ENCODE assay signal across 11 cellular contexts in genomic region chr3:23036728-23037127, GRCh38.
DNase-seq lines count a peak whose midpoint lies in the region; ATAC-seq and TF ChIP-seq lines count a peak whose summit lies in the region.
"Had no signal": no experiment of that assay in that cellular context is flagged by ENCODE, and none has a peak within 500 bp of the region (broad histone marks: within the 10 kb centered on the region; RNA-seq: fewer than 3 reads in every experiment).

No MANE protein-coding gene starts in this region.

- H3K4me3 ChIP-seq in Loucy (ENCODE audit: low read length, poor library complexity, severe bottlenecking) (no peak overlapping the region), tibial nerve (no peak overlapping the region), GM23338 (no peak overlapping the region)

- H3K9me3 ChIP-seq in Loucy (ENCODE audit: insufficient read depth, low read depth, low read length) = no peaks in the 10 kb centered on the region
- peaks cover 0 to under 1% (median 0%) of the 10 kb centered on the region in 4 donors for H3K9me3 ChIP-seq in tibial nerve

- no peaks in the 10 kb centered on the region for H3K4me1 Mint-ChIP-seq in activated CD8-positive, alpha-beta memory T cell treated with anti-CD3 and anti-CD28 coated beads, Interleukin-2, amount 10 ng/mL, durations not matched to agents 7 days and 5 days
- peaks cover 20% of the 10 kb centered on the region for H3K4me1 Mint-ChIP-seq in GM23338

- WGBS in tibial nerve, 2 donors = 21 to 23% methylated on average over 4 of the region's 4 CpGs

- peaks cover 12% of the 10 kb centered on the region for H3K4me1 ChIP-seq in Loucy (ENCODE audit: insufficient read depth, low read length, poor library complexity, severe bottlenecking)
- H3K4me1 ChIP-seq in tibial nerve = peaks cover 0 to 36% (median 0%) of the 10 kb centered on the region in 4 donors
- peaks cover 21% of the 10 kb centered on the region for H3K4me1 ChIP-seq in GM23338 (ENCODE audit: insufficient read depth)

- no peak overlapping the region for H3K4me3 Mint-ChIP-seq in activated CD8-positive, alpha-beta memory T cell treated with anti-CD3 and anti-CD28 coated beads, Interleukin-2, amount 10 ng/mL, durations not matched to agents 7 days and 5 days
- no peak overlapping the region for H3K4me3 Mint-ChIP-seq in GM23338
- H3K4me3 Mint-ChIP-seq: nephron progenitor cell, WTC11 had no signal

- peaks cover 2% of the 10 kb centered on the region for H3K9me3 Mint-ChIP-seq in activated CD8-positive, alpha-beta memory T cell treated with anti-CD3 and anti-CD28 coated beads, Interleukin-2, amount 10 ng/mL, durations not matched to agents 7 days and 5 days (ENCODE audit: low read depth)
- peaks cover 21% of the 10 kb centered on the region for H3K9me3 Mint-ChIP-seq in GM23338

- CTCF ChIA-PET in activated CD8-positive, alpha-beta memory T cell treated with anti-CD3 and anti-CD28 coated beads, Interleukin-2, amount 10 ng/mL, durations not matched to agents 7 days and 5 days (lab: Charles Lee) = no interaction called here

- H3K27me3 ChIP-seq in Loucy (ENCODE audit: insufficient read depth, low read length, poor library complexity, severe bottlenecking) (no peaks in the 10 kb centered on the region), tibial nerve (no peaks in the 10 kb centered on the region), GM23338 (ENCODE audit: insufficient read depth) (no peaks in the 10 kb centered on the region)
- H3K27me3 ChIP-seq: esophagus squamous epithelium had no signal

- H2AFZ ChIP-seq in Loucy (ENCODE audit: low read length) (peak overlapping the region; percentile 42; the same call in 1 of the 2 replicates), GM23338 (no peak overlapping the region)

- no peaks in the 10 kb centered on the region for H3K27me3 Mint-ChIP-seq in activated CD8-positive, alpha-beta memory T cell treated with anti-CD3 and anti-CD28 coated beads, Interleukin-2, amount 10 ng/mL, durations not matched to agents 7 days and 5 days
- H3K27me3 Mint-ChIP-seq in GM23338 (ENCODE audit: insufficient read depth, low read depth, poor library complexity) = peaks cover 5% of the 10 kb centered on the region

- H3K36me3 Mint-ChIP-seq in activated CD8-positive, alpha-beta memory T cell treated with anti-CD3 and anti-CD28 coated beads, Interleukin-2, amount 10 ng/mL, durations not matched to agents 7 days and 5 days = no peaks in the 10 kb centered on the region
- H3K36me3 Mint-ChIP-seq in GM23338 (ENCODE audit: low read depth) = peaks cover 18% of the 10 kb centered on the region; the same call in 2 of the 3 replicates

- H3K27ac ChIP-seq in tibial nerve = peak overlapping the region in 2 of 4 donors; percentile 52 to 60
- H3K27ac ChIP-seq in GM23338 (ENCODE audit: low read depth) = no peak overlapping the region

- H3K9ac ChIP-seq in Loucy (ENCODE audit: low read depth, low read length, poor library complexity, severe bottlenecking) = no peak overlapping the region

- H3K36me3 ChIP-seq in Loucy (ENCODE audit: insufficient read depth, low read length) (no peaks in the 10 kb centered on the region), tibial nerve (no peaks in the 10 kb centered on the region), GM23338 (ENCODE audit: insufficient read depth) (no peaks in the 10 kb centered on the region)
- H3K36me3 ChIP-seq: esophagus squamous epithelium had no signal

- ATAC-seq in GM18873 (IDR thresholded peaks at IDR 0.05; ENCODE audit: low FRiP score, unreplicated experiment) = peak; percentile 79
- ATAC-seq in HG02798 (IDR thresholded peaks at IDR 0.05; ENCODE audit: poor library complexity, unreplicated experiment) = peak; percentile 62
- no peak for ATAC-seq in activated CD8-positive, alpha-beta memory T cell treated with anti-CD3 and anti-CD28 coated beads, Interleukin-2, amount 10 ng/mL, durations not matched to agents 7 days and 5 days
- no peak for ATAC-seq in GM21390 (IDR thresholded peaks at IDR 0.05; ENCODE audit: unreplicated experiment)
- ATAC-seq in GM23338 = no peak

- TF ChIP-seq POLR2A in tibial nerve (IDR thresholded peaks at IDR 0.05) = no peak

- H3K79me2 ChIP-seq in Loucy (ENCODE audit: insufficient read depth, low read length) = no peaks in the 10 kb centered on the region
- H3K79me2 ChIP-seq in GM23338 (replicated peaks; ENCODE audit: insufficient read depth) = no peaks in the 10 kb centered on the region

- H3K27ac Mint-ChIP-seq in activated CD8-positive, alpha-beta memory T cell treated with anti-CD3 and anti-CD28 coated beads, Interleukin-2, amount 10 ng/mL, durations not matched to agents 7 days and 5 days = no peak overlapping the region
- no peak overlapping the region for H3K27ac Mint-ChIP-seq in GM23338
- H3K27ac Mint-ChIP-seq: nephron progenitor cell, WTC11 had no signal

- no peaks in the 10 kb centered on the region for H3F3A ChIP-seq in Loucy (ENCODE audit: low read depth)
- no peaks in the 10 kb centered on the region for H3F3A ChIP-seq in GM23338 (replicated peaks; ENCODE audit: low read depth)

- H3K4me2 ChIP-seq in Loucy (ENCODE audit: low read depth, low read length, poor library complexity, severe bottlenecking) (no peak overlapping the region), GM23338 (no peak overlapping the region)

- peak; percentile 29 to 39 for TF ChIP-seq EP300 in tibial nerve (IDR thresholded peaks at IDR 0.05)

- no peak for DNase-seq in tibial nerve (ENCODE audit: low spot score in 2 of 2)
- no peak for DNase-seq in activated CD8-positive, alpha-beta memory T cell treated with anti-CD3 and anti-CD28 coated beads, Interleukin-2, amount 10 ng/mL, durations not matched to agents 7 days and 5 days
- no peak for DNase-seq in GM23338 (ENCODE audit: low spot score)
- DNase-seq: esophagus squamous epithelium, nephron progenitor cell, SIG-M5 had no signal

- H4K20me1 ChIP-seq in Loucy (ENCODE audit: insufficient read depth, low read length, poor library complexity, severe bottlenecking) = no peaks in the 10 kb centered on the region
- H4K20me1 ChIP-seq in GM23338 (replicated peaks; ENCODE audit: insufficient read depth) = no peaks in the 10 kb centered on the region

- H3K9me2 ChIP-seq in Loucy (replicated peaks; ENCODE audit: low read depth, low read length) (no peaks in the 10 kb centered on the region), GM23338 (ENCODE audit: insufficient read depth) (no peaks in the 10 kb centered on the region)

- TF ChIP-seq CTCF in Loucy (conservative IDR thresholded peaks at IDR 0.05; ENCODE audit: low read length) (no peak), tibial nerve (IDR thresholded peaks at IDR 0.05) (no peak), GM23338 (conservative IDR thresholded peaks at IDR 0.05; ENCODE audit: low read depth in 2 of 2) (no peak)

TF ChIP-seq in GM23338, 12 proteins besides CTCF, POLR2A, EP300 and RAD21:
- TF ChIP-seq STAT1 (IDR thresholded peaks at IDR 0.05; ENCODE audit: unreplicated experiment) (no peak), ZNF331 (CRISPR knock-in tag; IDR thresholded peaks at IDR 0.05; ENCODE audit: low read depth) (no peak), EZH2phosphoT487 (IDR thresholded peaks at IDR 0.05; ENCODE audit: unreplicated experiment) (no peak)
- TF ChIP-seq, protein P1, sequence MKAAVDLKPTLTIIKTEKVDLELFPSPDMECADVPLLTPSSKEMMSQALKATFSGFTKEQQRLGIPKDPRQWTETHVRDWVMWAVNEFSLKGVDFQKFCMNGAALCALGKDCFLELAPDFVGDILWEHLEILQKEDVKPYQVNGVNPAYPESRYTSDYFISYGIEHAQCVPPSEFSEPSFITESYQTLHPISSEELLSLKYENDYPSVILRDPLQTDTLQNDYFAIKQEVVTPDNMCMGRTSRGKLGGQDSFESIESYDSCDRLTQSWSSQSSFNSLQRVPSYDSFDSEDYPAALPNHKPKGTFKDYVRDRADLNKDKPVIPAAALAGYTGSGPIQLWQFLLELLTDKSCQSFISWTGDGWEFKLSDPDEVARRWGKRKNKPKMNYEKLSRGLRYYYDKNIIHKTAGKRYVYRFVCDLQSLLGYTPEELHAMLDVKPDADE (IDR thresholded peaks at IDR 0.05) = no peak

Comparison
In these comparisons a context has a peak if more than half of its experiments do, and no peak if none do; other contexts are left out.
1. ATAC-seq: peak in GM18873 (single experiment) and HG02798 (single experiment); none in activated CD8-positive, alpha-beta memory T cell treated with anti-CD3 and anti-CD28 coated beads, Interleukin-2, amount 10 ng/mL, durations not matched to agents 7 days and 5 days (single experiment), GM21390 (single experiment) and GM23338 (single experiment).